ENCODE assay signal across 10 cellular contexts in the genomic region with DNA sequence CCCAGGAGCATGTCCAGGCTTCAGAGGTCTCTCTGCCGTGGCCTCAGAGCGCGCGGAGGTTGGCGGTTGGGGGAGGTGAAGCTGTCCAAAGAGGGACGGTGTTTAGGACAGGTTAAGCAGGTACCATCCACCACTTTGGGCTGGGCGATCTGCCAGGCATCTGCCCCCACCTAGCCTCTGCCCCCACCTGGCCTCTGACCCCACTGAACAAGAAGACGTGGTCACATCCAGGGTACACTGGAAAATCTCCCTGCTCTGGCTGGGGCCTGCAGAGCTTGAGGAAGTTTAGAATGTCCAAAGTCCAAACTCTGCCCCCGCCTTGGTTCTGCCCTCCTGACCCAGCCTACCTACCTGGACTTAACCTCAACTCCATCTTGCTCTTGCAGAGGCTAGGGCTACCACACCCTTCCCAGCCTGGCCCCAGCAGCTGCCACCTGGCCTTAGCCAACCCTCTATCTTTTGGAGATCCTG. TPM values are rescaled to one million over a fixed set of nuclear protein-coding genes. Genes with fewer than 3 reads are reported as not detected.
DNase-seq lines count a peak whose midpoint lies in the region; ATAC-seq, FAIRE-seq and TF ChIP-seq lines count a peak whose summit lies in the region.
"Had no signal": no experiment of that assay in that cellular context is flagged by ENCODE, and none has a peak within 500 bp of the region (broad histone marks: within the 10 kb centered on the region; RNA-seq: fewer than 3 reads in every experiment).

No MANE protein-coding gene starts in this region.

- H3K27ac Mint-ChIP-seq in chondrocyte (ENCODE audit: unreplicated experiment), result peak overlapping the region; percentile 98

- peaks cover 85% of the 10 kb centered on the region for H3K4me1 Mint-ChIP-seq in chondrocyte (ENCODE audit: low read depth)

- H3K36me3 ChIP-seq in heart right ventricle (no peaks in the 10 kb centered on the region), muscle layer of duodenum (ENCODE audit: control insufficient read depth in 1 of 2, insufficient read depth in 2 of 2, low read length in 2 of 2) (no peaks in the 10 kb centered on the region)

- peak overlapping the region in 7 of 10 donors; percentile 72 to 97 (median 81) for H3K4me3 ChIP-seq in heart right ventricle
- peak overlapping the region; percentile 73 to 78 for H3K4me3 ChIP-seq in muscle layer of duodenum (ENCODE audit: low read depth in 1 of 2, low read length in 2 of 2)

- intact Hi-C loops in heart right ventricle (cut with DNase I) (loop anchor here in 3 of 10 donors (2.0 to 5.0 kb wide), 2 partner anchors 31 to 35 kb away; no protein-coding TSS in a partner anchor), cardiac septum (cut with DNase I) (loop anchor here (2.0 kb wide), 1 partner anchor 31 kb away; no protein-coding TSS in a partner anchor)

- H3K9me3 ChIP-seq in heart right ventricle, result no peaks in the 10 kb centered on the region
- no peaks in the 10 kb centered on the region for H3K9me3 ChIP-seq in muscle layer of duodenum (ENCODE audit: control insufficient read depth in 1 of 2, low read length in 2 of 2)

- no peaks in the 10 kb centered on the region for H3K9me3 Mint-ChIP-seq in chondrocyte (ENCODE audit: low read depth)

- TF ChIP-seq CTCF in heart right ventricle (IDR thresholded peaks at IDR 0.05), result no peak
- no peak for TF ChIP-seq CTCF in chondrocyte (IDR thresholded peaks at IDR 0.05)
- TF ChIP-seq CTCF in D721Med (IDR thresholded peaks at IDR 0.05; ENCODE audit: insufficient read depth, missing control alignments), result no peak

- ATAC-seq in heart right ventricle (no peak), GM18511 (IDR thresholded peaks at IDR 0.05; ENCODE audit: unreplicated experiment) (no peak)
- ATAC-seq: activated CD4-positive, CD25-positive, alpha-beta regulatory T cell treated with anti-CD3 and anti-CD28 coated beads, Interleukin-2, amount 50 U/mL, for 24 hours had no signal

- FAIRE-seq in D721Med (lab: Jason Lieb, UNC), result no peak

- H3K36me3 Mint-ChIP-seq in chondrocyte (ENCODE audit: low read depth), result peaks cover 3% of the 10 kb centered on the region

- H3K27me3 ChIP-seq in heart right ventricle (peaks cover 0 to 38% (median 0%) of the 10 kb centered on the region in 7 donors), muscle layer of duodenum (ENCODE audit: low read depth, low read length) (no peaks in the 10 kb centered on the region)

- H3K27ac ChIP-seq in heart right ventricle, result peak overlapping the region in 8 of 10 donors; percentile 77 to 97 (median 88)
- H3K27ac ChIP-seq in muscle layer of duodenum (ENCODE audit: low read length), result peak overlapping the region; percentile 91

- DNase-seq in heart right ventricle, result no peak
- no peak for DNase-seq in cardiac septum (ENCODE audit: low spot score)
- peak; percentile 85 for DNase-seq in chondrocyte (ENCODE audit: low spot score)
- DNase-seq in D721Med (ENCODE audit: insufficient read length, low spot score), result no peak
- DNase-seq in GOT3 (lab: John Stamatoyannopoulos, UW), result no peak
- DNase-seq in cerebellar cortex (ENCODE audit: low spot score), result no peak
- DNase-seq: NCI-H1048 had no signal

- H3K4me3 Mint-ChIP-seq in chondrocyte (ENCODE audit: unreplicated experiment), result peak overlapping the region; percentile 82

- peaks cover 37 to 95% (median 88%) of the 10 kb centered on the region in 9 donors for H3K4me1 ChIP-seq in heart right ventricle
- peaks cover 41 to 66% of the 10 kb centered on the region in 2 donors for H3K4me1 ChIP-seq in muscle layer of duodenum (ENCODE audit: control insufficient read depth in 1 of 2, insufficient read depth in 2 of 2, low read length in 2 of 2)

- 79 to 83% methylated on average over 9 of the region's 9 CpGs for WGBS in heart right ventricle, 2 donors

- no peaks in the 10 kb centered on the region for H3K27me3 Mint-ChIP-seq in chondrocyte (ENCODE audit: low read depth)

RNA-seq across cellular contexts. Expression of gene ITGA3, which starts 1.6 kb away (rescaled TPM):
- total RNA-seq in heart right ventricle (10 to 100 TPM; 12.5 to 44.2 (median 22.5) TPM), cardiac septum (57.8 TPM), chondrocyte (85.8 to 236 TPM (median 216 TPM) in 3 replicates)
- 10 to 100 TPM; 26.1 to 39.9 TPM for polyA plus RNA-seq in heart right ventricle

RNA-seq across cellular contexts. Expression of gene PDK2, which starts 37.6 kb away (rescaled TPM):
- total RNA-seq in heart right ventricle (100 to 1,000 TPM; 161 to 337 (median 231) TPM), cardiac septum (131 TPM), chondrocyte (28.9 to 38.0 TPM (median 31.1 TPM) in 3 replicates)
- polyA plus RNA-seq in heart right ventricle, result 100 to 1,000 TPM in 1 of 2 donors, 10 to 100 TPM in 1; 88.1 to 129 TPM
